In genomic region chr10:63759335-63759734, GRCh38 we compare ENCODE assay signal across 23 cellular contexts.
"Had no signal": no experiment of that assay in that cellular context is flagged by ENCODE, and none has a peak within 500 bp of the region (broad histone marks: within the 10 kb centered on the region; RNA-seq: fewer than 3 reads in every experiment).

No MANE protein-coding gene starts in this region.

- H3K4me2 ChIP-seq: SK-N-SH had no signal

- H3K9ac ChIP-seq: SK-N-SH had no signal

- H3K9me3 ChIP-seq: adrenal gland, breast epithelium, SJCRH30, SK-N-SH had no signal

- H3K27me3 ChIP-seq: adrenal gland, breast epithelium, SJCRH30 had no signal

- H3K4me3 ChIP-seq: adrenal gland, breast epithelium, K562, SJCRH30 had no signal

- H3K36me3 ChIP-seq: adrenal gland, breast epithelium, SJCRH30, WERI-Rb-1 had no signal

- H3K27ac ChIP-seq: adrenal gland, breast epithelium, SJCRH30, WERI-Rb-1 had no signal

- DNase-seq: activated CD4-positive, alpha-beta memory T cell treated with anti-CD3 and anti-CD28 coated beads, Interleukin-2, amount 10 ng/mL, durations not matched to agents 7 days and 5 days; activated CD4-positive, alpha-beta T cell treated with anti-CD3 and anti-CD28 coated beads for 36 hours; activated CD4-positive, alpha-beta T cell treated with anti-CD3 and anti-CD28 coated beads, Interleukin-2, amount 50 U/mL, for 1 hour; activated naive CD4-positive, alpha-beta T cell treated with anti-CD3 and anti-CD28 coated beads, Interleukin-2, amount 50 U/mL, for 16 hours; activated naive CD8-positive, alpha-beta T cell treated with anti-CD3 and anti-CD28 coated beads, Interleukin-2, amount 10 ng/mL, durations not matched to agents 7 days and 5 days; adrenal gland; aorta; Karpas-422; MM.1S; NCI-H1105; NCI-H1436; NCI-H1694 treated with DMSO at 0.1 percent for 48 hours; NCI-H2029 treated with DMSO at 0.1 percent for 48 hours; NCI-H345; NCI-H510A; NCI-H526 treated with DMSO at 0.1 percent for 48 hours; NCI-H82; SJCRH30; SK-N-SH; T-helper 1 cell; WERI-Rb-1 had no signal

- ATAC-seq: activated CD4-positive, alpha-beta T cell treated with anti-CD3 and anti-CD28 coated beads for 36 hours; K562 had no signal

- H3K4me1 ChIP-seq: adrenal gland, breast epithelium, SJCRH30 had no signal
